Comparison of ENCODE assay signal across 12 cellular contexts in the genomic region with DNA sequence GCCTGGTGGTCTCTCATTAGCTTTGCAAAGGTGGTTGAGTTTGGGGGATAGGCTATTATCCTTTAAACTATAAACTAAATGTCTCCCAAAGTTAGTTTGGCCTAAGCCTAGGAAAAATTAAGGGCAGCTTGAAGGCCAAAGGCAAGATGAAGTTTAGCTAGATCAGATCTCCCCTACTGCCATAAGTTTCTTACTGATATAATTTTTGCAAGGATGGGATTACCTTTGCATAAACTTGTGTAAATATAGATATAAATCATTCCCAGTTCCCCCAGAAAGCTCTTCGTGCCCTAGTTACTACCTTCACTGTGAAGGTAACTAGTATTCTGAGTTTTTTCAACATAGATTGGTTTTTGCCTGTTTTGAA. TPM values are rescaled to one million over a fixed set of nuclear protein-coding genes. Genes with fewer than 3 reads are reported as not detected.
"Had no signal": no experiment of that assay in that cellular context is flagged by ENCODE, and none has a peak within 500 bp of the region (broad histone marks: within the 10 kb centered on the region; RNA-seq: fewer than 3 reads in every experiment).

No MANE protein-coding gene starts in this region.

- H3K4me3 ChIP-seq: GM23248, GM23338, HAP-1 had no signal

- H2AFZ ChIP-seq: GM23248, GM23338 had no signal

- ATAC-seq: GM23338, HCT116 had no signal

- H3K4me2 ChIP-seq: GM23338 had no signal

- FAIRE-seq: H1, H54 had no signal

- H3K9me3 Mint-ChIP-seq: GM23338, H9, HFFc6 had no signal

- DNase-seq: GM23248, GOT3, H7, H9, HCEC 1CT, HFFc6 had no signal

- H3K36me3 ChIP-seq: HAP-1 had no signal

- H3K9me3 ChIP-seq: HAP-1 had no signal

- H3K9ac ChIP-seq: GM23248 had no signal

- H3K27ac Mint-ChIP-seq: GM23338, H9, HFFc6 had no signal

- H3K27ac ChIP-seq: GM23248 had no signal

- H3K4me3 Mint-ChIP-seq: GM23338, H9, HFFc6 had no signal

RNA-seq across cellular contexts. Expression of a gene that starts 23.0 kb away (rescaled TPM):
- total RNA-seq: GM23248, GM23338, H1, H9, HFFc6 had no signal
- polyA plus RNA-seq: GM23248, GM23338, H1 had no signal

RNA-seq across cellular contexts. Expression of a gene that starts 40.6 kb away (rescaled TPM):
- total RNA-seq: GM23248, GM23338, H4, H7, HFFc6 had no signal
- polyA plus RNA-seq: GM23248, GM23338 had no signal

RNA-seq across cellular contexts. Expression of a gene that starts 55.4 kb away (rescaled TPM):
- total RNA-seq: GM23248, H1, H4, H7, H9, HFFc6 had no signal
- polyA plus RNA-seq: GM23248, GM23338 had no signal
